In the genomic region with DNA sequence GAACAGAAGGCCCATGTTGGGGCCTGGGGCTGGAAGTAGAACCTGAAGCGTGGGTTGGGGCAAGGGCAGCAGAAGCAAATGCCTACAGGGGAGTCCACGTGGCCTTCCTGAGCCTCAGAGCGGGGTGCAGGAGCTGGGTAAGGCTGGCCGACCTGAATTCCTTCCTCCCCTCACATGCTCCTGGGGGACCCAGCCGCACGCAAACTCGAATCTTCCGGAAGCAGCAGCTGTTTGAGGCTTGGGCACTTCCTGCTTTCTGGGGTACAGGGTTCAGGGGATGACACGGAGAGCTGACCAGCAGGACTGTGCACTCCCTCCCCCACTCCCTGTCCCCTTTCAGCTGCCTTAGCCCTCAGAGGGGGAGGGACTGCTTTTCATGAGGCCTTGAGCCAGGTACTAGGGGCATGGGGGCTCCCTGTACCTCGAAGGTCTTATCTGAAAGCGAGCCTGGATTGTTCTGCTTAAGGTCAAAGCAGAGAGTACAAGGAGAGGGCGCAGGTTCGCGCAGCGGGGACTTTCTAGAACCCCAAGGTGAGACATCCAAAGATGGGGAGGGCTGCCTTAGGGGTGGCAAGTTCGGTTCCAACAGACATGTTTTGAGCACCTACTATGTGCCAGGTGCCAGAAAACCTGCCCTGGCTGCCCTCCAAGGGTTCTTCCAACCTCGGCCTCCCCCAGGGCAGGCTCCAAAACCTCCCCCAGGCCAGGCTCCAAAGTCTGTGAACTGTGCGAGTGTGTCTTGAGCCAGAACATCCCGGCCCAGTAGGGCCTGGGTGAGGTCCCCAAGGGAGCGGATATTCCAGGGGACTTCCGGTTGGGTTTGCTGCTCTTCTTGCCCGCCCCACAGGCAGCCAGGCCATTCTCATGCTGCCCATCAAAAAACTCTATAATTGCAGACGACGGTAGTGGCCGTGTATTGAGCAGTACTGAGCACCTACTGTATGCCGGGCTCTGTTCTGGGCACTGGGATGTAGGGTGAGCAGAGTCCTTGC, we compare ENCODE assay signal across 11 cellular contexts. TPM values are rescaled to one million over a fixed set of nuclear protein-coding genes. Genes with fewer than 3 reads are reported as not detected.
DNase-seq lines count a peak whose midpoint lies in the region; ATAC-seq, FAIRE-seq and TF ChIP-seq lines count a peak whose summit lies in the region.
"Had no signal": no experiment of that assay in that cellular context is flagged by ENCODE, and none has a peak within 500 bp of the region (broad histone marks: within the 10 kb centered on the region; RNA-seq: fewer than 3 reads in every experiment).

No MANE protein-coding gene starts in this region.

- peaks cover 0 to 65% (median 5%) of the 10 kb centered on the region in 7 donors for H3K4me1 Mint-ChIP-seq in naive thymus-derived CD4-positive, alpha-beta T cell

- peak overlapping the region in 1 of 10 donors; percentile 82 for H3K4me3 Mint-ChIP-seq in naive thymus-derived CD4-positive, alpha-beta T cell

- H3K27me3 ChIP-seq in ascending aorta = no peaks in the 10 kb centered on the region
- H3K27me3 ChIP-seq in naive thymus-derived CD4-positive, alpha-beta T cell (ENCODE audit: control insufficient read depth in 2 of 2, insufficient read depth in 2 of 2, low read length in 2 of 2) = no peaks in the 10 kb centered on the region

- in situ Hi-C loops in KBM-7 (cut with MboI; ENCODE audit: low pct_unique_long_range_greater_than_20kb, low sequenced_read_pairs) = no loop called here

- FAIRE-seq in H54 (lab: Jason Lieb, UNC) = no peak

- H3K27me3 Mint-ChIP-seq in naive thymus-derived CD4-positive, alpha-beta T cell = no peaks in the 10 kb centered on the region

- no peak for TF ChIP-seq POLR2A in H54 (IDR thresholded peaks at IDR 0.05; ENCODE audit: low read depth, low read length)

- no peak overlapping the region for H3K4me3 ChIP-seq in ascending aorta
- no peak overlapping the region for H3K4me3 ChIP-seq in naive thymus-derived CD4-positive, alpha-beta T cell (ENCODE audit: low read length)

- H3K9me3 Mint-ChIP-seq in naive thymus-derived CD4-positive, alpha-beta T cell = peaks cover 0 to 4% (median 0%) of the 10 kb centered on the region in 11 donors

- POLR2A ChIA-PET in naive thymus-derived CD4-positive, alpha-beta T cell (lab: Charles Lee) = no interaction called here

- H3K27ac Mint-ChIP-seq in naive thymus-derived CD4-positive, alpha-beta T cell = peak overlapping the region in 1 of 9 donors; percentile 93

- DNase-seq in GF-D8 (lab: John Stamatoyannopoulos, UW) (peak; percentile 96), KBM-7 (peak; percentile 97), ascending aorta (ENCODE audit: low spot score in 2 of 2) (peak in 1 of 2 donors; percentile 76), NCI-H2029 treated with DMSO at 0.1 percent for 48 hours (lab: John Stamatoyannopoulos, UW) (no peak), NCI-H1694 (lab: John Stamatoyannopoulos, UW) (no peak), H54 (ENCODE audit: insufficient read length, low spot score) (no peak), NK-92 (lab: John Stamatoyannopoulos, UW; ENCODE audit: unreplicated experiment) (no peak)
- no peak for DNase-seq in naive thymus-derived CD4-positive, alpha-beta T cell
- DNase-seq: activated T-cell treated with anti-CD3 and anti-CD28 coated beads, Interleukin-2, amount 50 U/mL, for 72 hours; DND-41; stimulated activated CD4-positive, alpha-beta T cell treated with anti-CD3 and anti-CD28 coated beads, Interleukin-2, amount 100 ng/mL, for 24 hours had no signal

- CTCF ChIA-PET in naive thymus-derived CD4-positive, alpha-beta T cell (lab: Charles Lee) = interaction anchor here (0.6 to 1.1 kb wide), 3 partner anchors 80 to 626 kb away, joined by 3 read pairs; no protein-coding TSS in a partner anchor

- H3K27ac ChIP-seq in ascending aorta = peak overlapping the region; percentile 41 to 56
- no peak overlapping the region for H3K27ac ChIP-seq in naive thymus-derived CD4-positive, alpha-beta T cell (ENCODE audit: low read depth, low read length)

- peaks cover 0 to 33% (median 0%) of the 10 kb centered on the region in 5 donors for H3K36me3 Mint-ChIP-seq in naive thymus-derived CD4-positive, alpha-beta T cell

- no peak for TF ChIP-seq CTCF in ascending aorta (IDR thresholded peaks at IDR 0.05)

- no peaks in the 10 kb centered on the region for H3K36me3 ChIP-seq in ascending aorta
- H3K36me3 ChIP-seq in naive thymus-derived CD4-positive, alpha-beta T cell (ENCODE audit: control insufficient read depth in 2 of 3, insufficient read depth in 3 of 3, low read length in 3 of 3) = no peaks in the 10 kb centered on the region

- no peaks in the 10 kb centered on the region for H3K4me1 ChIP-seq in ascending aorta
- no peaks in the 10 kb centered on the region for H3K4me1 ChIP-seq in naive thymus-derived CD4-positive, alpha-beta T cell (ENCODE audit: control insufficient read depth in 2 of 2, insufficient read depth in 2 of 2, low read length in 2 of 2)

- intact Hi-C loops in ascending aorta (cut with DNase I) = no loop called here
- intact Hi-C loops in naive thymus-derived CD4-positive, alpha-beta T cell (cut with micrococcal nuclease) = loop anchor here in 1 of 2 donors (5.0 kb wide), 1 partner anchor 40 kb away; no protein-coding TSS in a partner anchor

- no peaks in the 10 kb centered on the region for H3K9me3 ChIP-seq in ascending aorta
- H3K9me3 ChIP-seq in naive thymus-derived CD4-positive, alpha-beta T cell (ENCODE audit: control insufficient read depth in 2 of 3, low read length in 3 of 3) = no peaks in the 10 kb centered on the region

- ATAC-seq in naive thymus-derived CD4-positive, alpha-beta T cell = peak; percentile 26
- ATAC-seq: activated T-cell treated with anti-CD3 and anti-CD28 coated beads, Interleukin-2, amount 50 U/mL, for 72 hours had no signal

RNA-seq across cellular contexts. Expression of a gene that starts 1.7 kb away (rescaled TPM):
- 13.7 TPM for total RNA-seq in ascending aorta
- total RNA-seq in naive thymus-derived CD4-positive, alpha-beta T cell = 10 to 100 TPM in 2 of 5 experiments, 1 to 10 TPM in 3; 3.7 to 57.1 (median 7.8) TPM
- 1 to 10 TPM in 1 of 2 donors, under 1 TPM in 1; 0.24 to 1.4 TPM for polyA plus RNA-seq in naive thymus-derived CD4-positive, alpha-beta T cell

RNA-seq across cellular contexts. Expression of a gene that starts 45.7 kb away (rescaled TPM):
- not detected for total RNA-seq in ascending aorta
- total RNA-seq in naive thymus-derived CD4-positive, alpha-beta T cell = not detected
- polyA plus RNA-seq in naive thymus-derived CD4-positive, alpha-beta T cell = not detected
- total RNA-seq: activated T-cell treated with anti-CD3 and anti-CD28 coated beads, Interleukin-2, amount 50 U/mL, for 72 hours had no signal

RNA-seq across cellular contexts. Expression of a gene that starts 50.9 kb away (rescaled TPM):
- 6.0 TPM for total RNA-seq in ascending aorta
- total RNA-seq in naive thymus-derived CD4-positive, alpha-beta T cell = 10 to 100 TPM in 3 of 5 experiments, under 1 TPM in 2; 0.57 to 95.0 (median 13.4) TPM
- polyA plus RNA-seq in naive thymus-derived CD4-positive, alpha-beta T cell = not detected

Comparison
In these comparisons a context has a peak if more than half of its experiments do, and no peak if none do; other contexts are left out.
1. DNase-seq: peak in GF-D8 (single experiment) and KBM-7 (single experiment); none in naive thymus-derived CD4-positive, alpha-beta T cell (0 of 9), NCI-H2029 treated with DMSO at 0.1 percent for 48 hours (single experiment), NCI-H1694 (single experiment), H54 (single experiment) and NK-92 (single experiment).